ENCODE assay signal across 20 cellular contexts in the genomic region with DNA sequence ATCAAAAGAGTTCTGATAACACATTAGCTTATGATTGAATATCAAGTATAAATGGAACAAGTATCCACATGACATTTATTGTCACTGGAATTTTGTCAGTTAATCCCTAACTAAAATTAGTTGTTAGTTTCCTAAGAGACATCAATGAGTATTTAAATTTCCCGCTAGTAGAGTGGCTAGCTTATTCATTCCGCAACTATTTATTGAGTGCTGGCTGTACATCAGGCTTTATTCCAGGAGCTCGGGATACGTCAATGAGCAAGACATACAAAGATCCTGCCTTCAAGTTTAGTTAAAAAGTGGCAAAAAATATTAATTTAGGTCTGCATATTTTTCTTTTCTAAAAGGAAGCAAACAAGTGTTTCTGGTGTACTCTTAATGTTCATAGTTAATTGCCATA. TPM values are rescaled to one million over a fixed set of nuclear protein-coding genes. Genes with fewer than 3 reads are reported as not detected.
"Had no signal": no experiment of that assay in that cellular context is flagged by ENCODE, and none has a peak within 500 bp of the region (broad histone marks: within the 10 kb centered on the region; RNA-seq: fewer than 3 reads in every experiment).

No MANE protein-coding gene starts in this region.

- H3K9me3 ChIP-seq: MG63, Peyer's patch, SK-N-SH had no signal

- H2AFZ ChIP-seq: PC-9 had no signal

- H3K36me3 ChIP-seq: MG63 had no signal

- H3K27ac ChIP-seq: PC-9, Peyer's patch had no signal

- H3K27me3 ChIP-seq: MG63, Peyer's patch had no signal

- DNase-seq: Karpas-422, KG1, NCI-H1092 treated with DMSO at 0.1 percent for 48 hours, NCI-H1417, NCI-H1436 treated with DMSO at 0.1 percent for 48 hours, NCI-H1694, NCI-H187 treated with DMSO at 0.1 percent for 48 hours, NCI-H2029 treated with DMSO at 0.1 percent for 48 hours, NCI-H2227 treated with DMSO at 0.1 percent for 48 hours, NCI-H524, NCI-H526 treated with DMSO at 0.1 percent for 48 hours, NCI-H748 treated with DMSO at 0.1 percent for 48 hours, PC-9, Peyer's patch, Right ventricle myocardium superior, SIG-M5, SK-N-SH, SW 1271 had no signal

- H3K4me2 ChIP-seq: PC-9, SK-N-SH had no signal

- H3K4me1 ChIP-seq: Peyer's patch had no signal

- H3K9me2 ChIP-seq: SK-N-SH had no signal

- H3K9ac ChIP-seq: SK-N-SH had no signal

- H3K4me3 ChIP-seq: MG63, PC-9, Peyer's patch had no signal

RNA-seq across cellular contexts. Expression of a gene that starts 59.5 kb away (rescaled TPM):
- total RNA-seq: RPMI7951 had no signal
